ENCODE assay signal across 1 cellular context in the genomic region with DNA sequence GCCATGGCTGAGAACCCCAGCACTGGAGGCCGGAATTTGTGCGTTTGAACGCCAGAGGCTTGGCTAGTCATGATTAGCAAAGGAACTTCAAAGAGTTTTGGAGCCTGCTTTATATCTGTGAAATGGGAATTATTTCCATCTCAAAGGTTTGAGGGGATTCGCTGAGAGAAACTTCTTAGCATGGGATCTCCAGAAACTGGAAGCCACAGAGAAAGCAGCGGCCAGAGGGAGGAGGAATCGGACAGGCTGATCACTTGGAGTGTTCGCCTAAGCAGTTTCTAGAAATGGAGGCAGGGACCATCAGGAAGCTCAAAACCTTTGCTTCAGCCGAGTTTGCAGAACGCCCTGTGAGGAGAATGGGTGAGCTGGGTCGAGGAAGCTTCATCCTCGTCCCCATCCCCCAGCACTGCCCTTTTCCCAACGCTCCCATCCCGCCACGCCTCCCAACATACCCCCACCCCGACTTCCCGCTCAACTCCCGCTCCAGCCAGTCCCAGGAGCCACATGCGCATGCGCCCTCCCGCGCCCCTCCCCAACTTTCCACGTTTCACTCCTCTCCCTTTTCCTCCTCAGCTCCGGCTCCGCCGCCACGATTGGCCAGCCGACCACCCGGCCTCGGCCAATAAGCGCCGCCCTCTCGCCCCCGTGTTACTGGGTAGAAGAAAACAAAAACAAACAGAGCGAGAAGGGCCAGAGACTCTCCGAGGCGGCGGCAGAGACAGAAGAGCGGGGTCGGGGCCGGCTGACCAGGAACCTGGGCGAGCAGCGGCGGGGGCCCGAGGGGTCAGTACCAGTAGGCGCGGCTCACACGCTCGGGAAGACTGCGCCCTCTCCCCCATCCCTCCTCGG.
TF ChIP-seq lines count a peak whose summit lies in the region.

TSS of gene PDCD4 (plus strand) at position 693 of the 849 bp plus-strand sequence. CDS start 4,100 bp downstream, outside the sequence.

TF ChIP-seq in HepG2, 621 proteins besides CTCF, POLR2A, EP300 and RAD21 (continued from another document and continues in another):
- TF ChIP-seq TRIM22 (IDR thresholded peaks at IDR 0.05), result no peak
- peak; percentile 12 for TF ChIP-seq KMT2B (CRISPR knock-in tag; IDR thresholded peaks at IDR 0.05)
- TF ChIP-seq, protein P1, sequence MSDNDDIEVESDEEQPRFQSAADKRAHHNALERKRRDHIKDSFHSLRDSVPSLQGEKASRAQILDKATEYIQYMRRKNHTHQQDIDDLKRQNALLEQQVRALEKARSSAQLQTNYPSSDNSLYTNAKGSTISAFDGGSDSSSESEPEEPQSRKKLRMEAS (IDR thresholded peaks at IDR 0.05), result peak; percentile 88
- no peak for TF ChIP-seq CBX2 (IDR thresholded peaks at IDR 0.05; ENCODE audit: low read depth, low read length)
- no peak for TF ChIP-seq CBX2 (CRISPR knock-in tag; IDR thresholded peaks at IDR 0.05; ENCODE audit: low read depth)
- TF ChIP-seq DPF2 (CRISPR knock-in tag; IDR thresholded peaks at IDR 0.05; ENCODE audit: borderline replicate concordance, low read depth), result no peak
- 0 out of 2 replicates have a peak, but pooled peaks have one; percentile 47 for TF ChIP-seq LBX2 (CRISPR knock-in tag; IDR thresholded peaks at IDR 0.05; ENCODE audit: borderline replicate concordance)
- no peak for TF ChIP-seq ZNF749 (CRISPR knock-in tag; IDR thresholded peaks at IDR 0.05; ENCODE audit: borderline replicate concordance)
- 0 out of 2 replicates have a peak, but pooled peaks have one; percentile 26 for TF ChIP-seq ZNF556 (CRISPR knock-in tag; IDR thresholded peaks at IDR 0.05; ENCODE audit: borderline replicate concordance)
- no peak for TF ChIP-seq ZNF337 (CRISPR knock-in tag; IDR thresholded peaks at IDR 0.05; ENCODE audit: borderline replicate concordance, low read depth)
- no peak; the same call in none of the 2 replicates for TF ChIP-seq THAP11 (CRISPR knock-in tag; IDR thresholded peaks at IDR 0.05)
- no peak for TF ChIP-seq ZMAT5 (CRISPR knock-in tag; IDR thresholded peaks at IDR 0.05; ENCODE audit: borderline replicate concordance, low read depth)
- TF ChIP-seq DNMT3B (CRISPR knock-in tag; conservative IDR thresholded peaks at IDR 0.05), result no peak
- 0 out of 2 replicates have a peak, but pooled peaks have one; percentile 23 for TF ChIP-seq ZNF746 (CRISPR knock-in tag; IDR thresholded peaks at IDR 0.05)
- TF ChIP-seq GLI4 (CRISPR knock-in tag; IDR thresholded peaks at IDR 0.05; ENCODE audit: borderline replicate concordance), result peak; percentile 34; the same call in 1 of the 2 replicates
- no peak for TF ChIP-seq NFIB (CRISPR knock-in tag; IDR thresholded peaks at IDR 0.05; ENCODE audit: borderline replicate concordance)
- TF ChIP-seq HHEX (CRISPR knock-in tag; IDR thresholded peaks at IDR 0.05), result no peak
- 0 out of 2 replicates have a peak, but pooled peaks have one; percentile 59 for TF ChIP-seq BCL3 (CRISPR knock-in tag; IDR thresholded peaks at IDR 0.05)
- TF ChIP-seq NCOR1 (IDR thresholded peaks at IDR 0.05; ENCODE audit: borderline replicate concordance, low read length), result no peak; the same call in 1 of the 2 replicates
- TF ChIP-seq, protein P2, sequence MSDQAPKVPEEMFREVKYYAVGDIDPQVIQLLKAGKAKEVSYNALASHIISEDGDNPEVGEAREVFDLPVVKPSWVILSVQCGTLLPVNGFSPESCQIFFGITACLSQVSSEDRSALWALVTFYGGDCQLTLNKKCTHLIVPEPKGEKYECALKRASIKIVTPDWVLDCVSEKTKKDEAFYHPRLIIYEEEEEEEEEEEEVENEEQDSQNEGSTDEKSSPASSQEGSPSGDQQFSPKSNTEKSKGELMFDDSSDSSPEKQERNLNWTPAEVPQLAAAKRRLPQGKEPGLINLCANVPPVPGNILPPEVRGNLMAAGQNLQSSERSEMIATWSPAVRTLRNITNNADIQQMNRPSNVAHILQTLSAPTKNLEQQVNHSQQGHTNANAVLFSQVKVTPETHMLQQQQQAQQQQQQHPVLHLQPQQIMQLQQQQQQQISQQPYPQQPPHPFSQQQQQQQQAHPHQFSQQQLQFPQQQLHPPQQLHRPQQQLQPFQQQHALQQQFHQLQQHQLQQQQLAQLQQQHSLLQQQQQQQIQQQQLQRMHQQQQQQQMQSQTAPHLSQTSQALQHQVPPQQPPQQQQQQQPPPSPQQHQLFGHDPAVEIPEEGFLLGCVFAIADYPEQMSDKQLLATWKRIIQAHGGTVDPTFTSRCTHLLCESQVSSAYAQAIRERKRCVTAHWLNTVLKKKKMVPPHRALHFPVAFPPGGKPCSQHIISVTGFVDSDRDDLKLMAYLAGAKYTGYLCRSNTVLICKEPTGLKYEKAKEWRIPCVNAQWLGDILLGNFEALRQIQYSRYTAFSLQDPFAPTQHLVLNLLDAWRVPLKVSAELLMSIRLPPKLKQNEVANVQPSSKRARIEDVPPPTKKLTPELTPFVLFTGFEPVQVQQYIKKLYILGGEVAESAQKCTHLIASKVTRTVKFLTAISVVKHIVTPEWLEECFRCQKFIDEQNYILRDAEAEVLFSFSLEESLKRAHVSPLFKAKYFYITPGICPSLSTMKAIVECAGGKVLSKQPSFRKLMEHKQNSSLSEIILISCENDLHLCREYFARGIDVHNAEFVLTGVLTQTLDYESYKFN (CRISPR knock-in tag; conservative IDR thresholded peaks at IDR 0.05), result peak; percentile 57; the same call in 1 of the 2 replicates
- TF ChIP-seq ZNF768 (CRISPR knock-in tag; IDR thresholded peaks at IDR 0.05), result peak; percentile 56; the same call in 1 of the 2 replicates
- TF ChIP-seq TBX2 (CRISPR knock-in tag; IDR thresholded peaks at IDR 0.05; ENCODE audit: borderline replicate concordance), result no peak
- no peak for TF ChIP-seq STAT5B (CRISPR knock-in tag; IDR thresholded peaks at IDR 0.05)
- 0 out of 2 replicates have a peak, but pooled peaks have one; percentile 49 for TF ChIP-seq ARNTL (CRISPR knock-in tag; IDR thresholded peaks at IDR 0.05)
- peak; percentile 70; the same call in 1 of the 2 replicates for TF ChIP-seq PCBP1 (IDR thresholded peaks at IDR 0.05; ENCODE audit: borderline replicate concordance, low read depth, low read length)
- no peak for TF ChIP-seq ZNF777 (CRISPR knock-in tag; IDR thresholded peaks at IDR 0.05)
- TF ChIP-seq GATAD2A (CRISPR knock-in tag; IDR thresholded peaks at IDR 0.05), result 0 out of 2 replicates have a peak, but pooled peaks have one; percentile 5
- TF ChIP-seq MAZ (IDR thresholded peaks at IDR 0.05; ENCODE audit: borderline replicate concordance, low read depth, low read length), result peak; percentile 76
- TF ChIP-seq MAZ (CRISPR knock-in tag; IDR thresholded peaks at IDR 0.05; ENCODE audit: low read depth), result no peak; the same call in none of the 2 replicates
- TF ChIP-seq ZMYM4 (CRISPR knock-in tag; IDR thresholded peaks at IDR 0.05), result peak; percentile 45; the same call in 1 of the 2 replicates
- TF ChIP-seq, protein P3, sequence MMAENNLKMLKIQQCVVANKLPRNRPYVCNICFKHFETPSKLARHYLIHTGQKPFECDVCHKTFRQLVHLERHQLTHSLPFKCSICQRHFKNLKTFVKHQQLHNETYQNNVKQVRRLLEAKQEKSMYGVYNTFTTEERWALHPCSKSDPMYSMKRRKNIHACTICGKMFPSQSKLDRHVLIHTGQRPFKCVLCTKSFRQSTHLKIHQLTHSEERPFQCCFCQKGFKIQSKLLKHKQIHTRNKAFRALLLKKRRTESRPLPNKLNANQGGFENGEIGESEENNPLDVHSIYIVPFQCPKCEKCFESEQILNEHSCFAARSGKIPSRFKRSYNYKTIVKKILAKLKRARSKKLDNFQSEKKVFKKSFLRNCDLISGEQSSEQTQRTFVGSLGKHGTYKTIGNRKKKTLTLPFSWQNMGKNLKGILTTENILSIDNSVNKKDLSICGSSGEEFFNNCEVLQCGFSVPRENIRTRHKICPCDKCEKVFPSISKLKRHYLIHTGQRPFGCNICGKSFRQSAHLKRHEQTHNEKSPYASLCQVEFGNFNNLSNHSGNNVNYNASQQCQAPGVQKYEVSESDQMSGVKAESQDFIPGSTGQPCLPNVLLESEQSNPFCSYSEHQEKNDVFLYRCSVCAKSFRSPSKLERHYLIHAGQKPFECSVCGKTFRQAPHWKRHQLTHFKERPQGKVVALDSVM (CRISPR knock-in tag; IDR thresholded peaks at IDR 0.05), result 0 out of 2 replicates have a peak, but pooled peaks have one; percentile 24
- TF ChIP-seq, protein P4, sequence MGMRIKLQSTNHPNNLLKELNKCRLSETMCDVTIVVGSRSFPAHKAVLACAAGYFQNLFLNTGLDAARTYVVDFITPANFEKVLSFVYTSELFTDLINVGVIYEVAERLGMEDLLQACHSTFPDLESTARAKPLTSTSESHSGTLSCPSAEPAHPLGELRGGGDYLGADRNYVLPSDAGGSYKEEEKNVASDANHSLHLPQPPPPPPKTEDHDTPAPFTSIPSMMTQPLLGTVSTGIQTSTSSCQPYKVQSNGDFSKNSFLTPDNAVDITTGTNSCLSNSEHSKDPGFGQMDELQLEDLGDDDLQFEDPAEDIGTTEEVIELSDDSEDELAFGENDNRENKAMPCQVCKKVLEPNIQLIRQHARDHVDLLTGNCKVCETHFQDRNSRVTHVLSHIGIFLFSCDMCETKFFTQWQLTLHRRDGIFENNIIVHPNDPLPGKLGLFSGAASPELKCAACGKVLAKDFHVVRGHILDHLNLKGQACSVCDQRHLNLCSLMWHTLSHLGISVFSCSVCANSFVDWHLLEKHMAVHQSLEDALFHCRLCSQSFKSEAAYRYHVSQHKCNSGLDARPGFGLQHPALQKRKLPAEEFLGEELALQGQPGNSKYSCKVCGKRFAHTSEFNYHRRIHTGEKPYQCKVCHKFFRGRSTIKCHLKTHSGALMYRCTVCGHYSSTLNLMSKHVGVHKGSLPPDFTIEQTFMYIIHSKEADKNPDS (CRISPR knock-in tag; IDR thresholded peaks at IDR 0.05), result no peak
- no peak for TF ChIP-seq GABPA (IDR thresholded peaks at IDR 0.05; ENCODE audit: low read depth, low read length)
- peak; percentile 17; the same call in 1 of the 2 replicates for TF ChIP-seq GABPA (CRISPR knock-in tag; IDR thresholded peaks at IDR 0.05; ENCODE audit: low read depth)
- 0 out of 2 replicates have a peak, but pooled peaks have one; percentile 23 for TF ChIP-seq ZNF276 (CRISPR knock-in tag; IDR thresholded peaks at IDR 0.05; ENCODE audit: low read depth)
- peak; percentile 26; the same call in 1 of the 2 replicates for TF ChIP-seq SOX5 (CRISPR knock-in tag; IDR thresholded peaks at IDR 0.05; ENCODE audit: borderline replicate concordance)
- TF ChIP-seq, protein P5, sequence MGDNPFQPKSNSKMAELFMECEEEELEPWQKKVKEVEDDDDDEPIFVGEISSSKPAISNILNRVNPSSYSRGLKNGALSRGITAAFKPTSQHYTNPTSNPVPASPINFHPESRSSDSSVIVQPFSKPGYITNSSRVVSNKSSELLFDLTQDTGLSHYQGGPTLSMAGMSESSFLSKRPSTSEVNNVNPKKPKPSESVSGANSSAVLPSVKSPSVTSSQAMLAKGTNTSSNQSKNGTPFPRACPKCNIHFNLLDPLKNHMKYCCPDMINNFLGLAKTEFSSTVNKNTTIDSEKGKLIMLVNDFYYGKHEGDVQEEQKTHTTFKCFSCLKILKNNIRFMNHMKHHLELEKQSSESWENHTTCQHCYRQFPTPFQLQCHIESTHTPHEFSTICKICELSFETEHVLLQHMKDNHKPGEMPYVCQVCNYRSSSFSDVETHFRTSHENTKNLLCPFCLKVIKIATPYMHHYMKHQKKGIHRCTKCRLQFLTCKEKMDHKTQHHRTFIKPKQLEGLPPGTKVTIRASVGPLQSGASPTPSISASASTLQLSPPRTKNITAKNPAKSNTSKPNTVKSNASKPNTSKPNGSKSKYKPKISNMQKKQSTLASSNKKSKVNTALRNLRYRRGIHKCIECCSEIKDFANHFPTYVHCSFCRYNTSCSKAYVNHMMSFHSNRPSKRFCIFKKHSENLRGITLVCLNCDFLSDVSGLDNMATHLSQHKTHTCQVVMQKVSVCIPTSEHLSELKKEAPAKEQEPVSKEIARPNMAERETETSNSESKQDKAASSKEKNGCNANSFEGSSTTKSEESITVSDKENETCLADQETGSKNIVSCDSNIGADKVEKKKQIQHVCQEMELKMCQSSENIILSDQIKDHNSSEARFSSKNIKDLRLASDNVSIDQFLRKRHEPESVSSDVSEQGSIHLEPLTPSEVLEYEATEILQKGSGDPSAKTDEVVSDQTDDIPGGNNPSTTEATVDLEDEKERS (CRISPR knock-in tag; IDR thresholded peaks at IDR 0.05), result no peak
- 0 out of 2 replicates have a peak, but pooled peaks have one; percentile 41 for TF ChIP-seq MEF2D (CRISPR knock-in tag; IDR thresholded peaks at IDR 0.05)
- TF ChIP-seq KAT8 (CRISPR knock-in tag; IDR thresholded peaks at IDR 0.05), result no peak; the same call in none of the 2 replicates
- 0 out of 2 replicates have a peak, but pooled peaks have one; percentile 12 for TF ChIP-seq ZFP90 (CRISPR knock-in tag; IDR thresholded peaks at IDR 0.05; ENCODE audit: borderline replicate concordance)
